ENCODE assay signal across 17 cellular contexts in the genomic region with DNA sequence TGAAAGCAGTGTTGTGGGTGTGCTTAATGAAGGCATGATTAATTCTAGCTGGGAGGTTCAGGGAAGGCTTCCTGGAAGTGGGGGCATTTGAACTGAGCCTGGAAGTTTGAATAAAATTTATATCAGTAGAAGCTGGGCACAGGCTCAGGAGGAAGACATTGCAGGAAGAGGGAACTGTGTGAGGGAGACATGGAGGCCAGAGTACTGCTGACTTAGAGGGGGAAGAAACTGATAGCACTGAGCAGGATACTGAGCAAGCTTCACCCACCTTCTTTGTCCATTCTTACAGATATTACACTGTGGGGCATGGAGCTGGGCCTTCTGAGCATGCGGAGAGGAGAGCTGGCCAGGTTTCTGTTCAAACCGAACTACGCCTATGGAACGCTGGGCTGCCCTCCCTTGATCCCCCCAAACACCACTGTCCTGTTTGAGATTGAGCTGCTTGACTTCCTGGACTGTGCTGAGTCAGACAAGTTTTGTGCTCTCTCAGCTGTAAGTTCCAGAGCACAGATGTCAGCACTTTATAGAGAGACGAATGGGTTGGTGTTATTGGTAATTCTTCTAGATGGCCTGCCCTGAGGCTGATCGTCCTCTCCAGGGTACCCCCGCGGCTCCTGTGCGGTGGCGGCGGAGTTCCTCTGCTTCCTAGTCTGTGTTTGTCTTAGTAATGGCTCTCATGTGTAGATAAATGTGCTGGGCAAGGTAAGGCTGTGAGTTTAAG. TPM values are rescaled to one million over a fixed set of nuclear protein-coding genes. Genes with fewer than 3 reads are reported as not detected.
DNase-seq lines count a peak whose midpoint lies in the region; ATAC-seq and TF ChIP-seq lines count a peak whose summit lies in the region.
"Had no signal": no experiment of that assay in that cellular context is flagged by ENCODE, and none has a peak within 500 bp of the region (broad histone marks: within the 10 kb centered on the region; RNA-seq: fewer than 3 reads in every experiment).

No MANE protein-coding gene starts in this region.

- H3K27me3 ChIP-seq in GM23338 (ENCODE audit: insufficient read depth) (no peaks in the 10 kb centered on the region), neuronal stem cell (ENCODE audit: control insufficient read depth in 3 of 3, insufficient read depth in 3 of 3, low read depth in 1 of 3, low read length in 3 of 3) (peaks cover 0 to 3% (median 0%) of the 10 kb centered on the region in 3 experiments)

- H2BK5ac ChIP-seq in neuronal stem cell (ENCODE audit: low read length), result no peak overlapping the region

- H3K79me1 ChIP-seq in neuronal stem cell (ENCODE audit: low read depth, low read length), result no peaks in the 10 kb centered on the region

- H4K8ac ChIP-seq in neuronal stem cell (ENCODE audit: low read depth, low read length), result no peak overlapping the region

- no peaks in the 10 kb centered on the region for H3K79me2 ChIP-seq in GM23338 (replicated peaks; ENCODE audit: insufficient read depth)

- H3K27me3 Mint-ChIP-seq in GM23338 (ENCODE audit: insufficient read depth, low read depth, poor library complexity), result peaks cover 10% of the 10 kb centered on the region

- H3K9me2 ChIP-seq in GM23338 (ENCODE audit: insufficient read depth), result no peaks in the 10 kb centered on the region

- H3K4me1 Mint-ChIP-seq in GM23338, result peaks cover 19% of the 10 kb centered on the region
- H3K4me1 Mint-ChIP-seq: CD8-positive, alpha-beta memory T cell had no signal

- no peak overlapping the region for H3K4me3 Mint-ChIP-seq in GM23338

- no peak overlapping the region for H3K14ac ChIP-seq in neuronal stem cell (ENCODE audit: low read length)

- no peak overlapping the region for H4K91ac ChIP-seq in neuronal stem cell (ENCODE audit: low read depth, low read length, poor library complexity)

- H3K4ac ChIP-seq in neuronal stem cell (ENCODE audit: low read length), result no peak overlapping the region

- no peaks in the 10 kb centered on the region for H3K9me3 Mint-ChIP-seq in GM23338
- H3K9me3 Mint-ChIP-seq: activated T-helper 2 cell treated with anti-CD3 and anti-CD28 coated beads, Interferon-gamma antibody, Interleukin-2, Interleukin-4, amounts not matched to agents 10 μg/mL and 5 μg/mL and 100 μg/mL, durations not matched to agents 14 hours and 24 hours and 36 hours; CD8-positive, alpha-beta memory T cell had no signal

- H3K4me2 ChIP-seq in GM23338 (no peak overlapping the region), neuronal stem cell (ENCODE audit: insufficient read depth, low read length, poor library complexity, severe bottlenecking) (no peak overlapping the region)

- TF ChIP-seq CTCF in GM23338 (conservative IDR thresholded peaks at IDR 0.05; ENCODE audit: low read depth in 2 of 2) (no peak), coronary artery (IDR thresholded peaks at IDR 0.05) (no peak)

- no peaks in the 10 kb centered on the region for H3K36me3 Mint-ChIP-seq in GM23338 (ENCODE audit: low read depth)
- H3K36me3 Mint-ChIP-seq: CD8-positive, alpha-beta memory T cell had no signal

- H3K9ac ChIP-seq in neuronal stem cell (ENCODE audit: low read depth, low read length, poor library complexity), result no peak overlapping the region

- DNase-seq in GM23338 (ENCODE audit: low spot score), result no peak
- peak; percentile 27 for DNase-seq in astrocyte of the hippocampus (ENCODE audit: low read depth, low spot score)
- DNase-seq in glomerular visceral epithelial cell (ENCODE audit: extremely low spot score), result peak; percentile 41
- no peak for DNase-seq in neuronal stem cell (ENCODE audit: low spot score)
- DNase-seq in coronary artery (ENCODE audit: low spot score), result no peak
- no peak for DNase-seq in HPDE6-E6E7 (ENCODE audit: extremely low spot score)
- DNase-seq: activated CD4-positive, alpha-beta T cell treated with anti-CD3 and anti-CD28 coated beads for 4 hours; CD8-positive, alpha-beta memory T cell; NCI-H187; NK-92 treated with Interleukin-12 subunit alpha and Interleukin-12 subunit beta, amount 100 ng/mL, for 24 hours; SW 1271 had no signal

- peak overlapping the region; percentile 82 for H2AFZ ChIP-seq in GM23338
- H2AFZ ChIP-seq in neuronal stem cell (ENCODE audit: low read length), result peak overlapping the region; percentile 80

- H3K27ac ChIP-seq in GM23338 (ENCODE audit: low read depth), result no peak overlapping the region
- no peak overlapping the region for H3K27ac ChIP-seq in neuronal stem cell (replicated peaks; ENCODE audit: low read length)
- peak overlapping the region in 1 of 2 donors; percentile 58 for H3K27ac ChIP-seq in coronary artery
- H3K27ac ChIP-seq: gastroesophageal sphincter, prostate gland had no signal

- no peaks in the 10 kb centered on the region for H3K9me3 ChIP-seq in neuronal stem cell (replicated peaks in 1 of 2; ENCODE audit: control insufficient read depth in 2 of 2, insufficient read depth in 1 of 2, low read depth in 1 of 2, low read length in 2 of 2)
- H3K9me3 ChIP-seq: gastroesophageal sphincter, prostate gland had no signal

- no peak overlapping the region for H2BK15ac ChIP-seq in neuronal stem cell (ENCODE audit: low read length)

- H3K23ac ChIP-seq in neuronal stem cell (ENCODE audit: low read depth, low read length, poor library complexity), result no peak overlapping the region

- H4K20me1 ChIP-seq in GM23338 (replicated peaks; ENCODE audit: insufficient read depth), result no peaks in the 10 kb centered on the region

- no peak overlapping the region for H3K27ac Mint-ChIP-seq in GM23338
- H3K27ac Mint-ChIP-seq: activated T-helper 2 cell treated with anti-CD3 and anti-CD28 coated beads, Interferon-gamma antibody, Interleukin-2, Interleukin-4, amounts not matched to agents 10 μg/mL and 5 μg/mL and 100 μg/mL, durations not matched to agents 14 hours and 24 hours and 36 hours had no signal

- H3K4me1 ChIP-seq in GM23338 (ENCODE audit: insufficient read depth), result 0 out of 2 replicates have a peak, but pooled peaks cover 5% of the 10 kb centered on the region
- peaks cover 0 to 6% of the 10 kb centered on the region in 2 donors for H3K4me1 ChIP-seq in neuronal stem cell (ENCODE audit: control insufficient read depth in 2 of 2, insufficient read depth in 1 of 2, low read depth in 1 of 2, low read length in 2 of 2)
- H3K4me1 ChIP-seq: gastroesophageal sphincter, prostate gland had no signal

- H2AK5ac ChIP-seq in neuronal stem cell (ENCODE audit: low read depth, low read length), result no peak overlapping the region

- H2BK120ac ChIP-seq in neuronal stem cell (ENCODE audit: low read depth, low read length), result no peak overlapping the region

- H3K4me3 ChIP-seq in GM23338 (no peak overlapping the region), neuronal stem cell (ENCODE audit: low read length in 2 of 2) (no peak overlapping the region), coronary artery (no peak overlapping the region)
- H3K4me3 ChIP-seq: gastroesophageal sphincter, lung, prostate gland had no signal

- H3K36me3 ChIP-seq in GM23338 (ENCODE audit: insufficient read depth) (no peaks in the 10 kb centered on the region), neuronal stem cell (replicated peaks in 1 of 2; ENCODE audit: control insufficient read depth in 2 of 2, insufficient read depth in 2 of 2, low read length in 2 of 2) (no peaks in the 10 kb centered on the region)
- H3K36me3 ChIP-seq: gastroesophageal sphincter, prostate gland had no signal

- H2BK12ac ChIP-seq in neuronal stem cell (ENCODE audit: low read length), result no peak overlapping the region

- ATAC-seq in GM23338 (no peak), GM21367 (IDR thresholded peaks at IDR 0.05; ENCODE audit: unreplicated experiment) (no peak), HG03139 (IDR thresholded peaks at IDR 0.05; ENCODE audit: unreplicated experiment) (no peak)
- ATAC-seq: gastroesophageal sphincter had no signal

- no CpG with 5 or more reads among the region's 11 CpGs for WGBS in neuronal stem cell (ENCODE audit: extremely low coverage in 2 of 2, insufficient read length in 2 of 2, insufficient replicate concordance in 1 of 2), 2 donors

- peak overlapping the region; percentile 45 for H3K18ac ChIP-seq in neuronal stem cell (ENCODE audit: low read length)

- H3F3A ChIP-seq in GM23338 (replicated peaks; ENCODE audit: low read depth), result no peaks in the 10 kb centered on the region

TF ChIP-seq in GM23338, 12 proteins besides CTCF, POLR2A, EP300 and RAD21 (continues in another document):
- TF ChIP-seq NANOG (IDR thresholded peaks at IDR 0.05; ENCODE audit: borderline replicate concordance), result no peak

RNA-seq across cellular contexts. Expression of gene FKBP6, which starts 2.1 kb away (rescaled TPM):
- not detected in 2 replicates for total RNA-seq in GM23338 (2014; rRNA removed; shearing (Covaris generic))
- 0.15 TPM in 1 of 2 replicates, not detected in the other for polyA plus RNA-seq in GM23338 (2016; fragmentation: Nextera tagmentation; extraction: Ambion mirVana)
- 0.06 TPM for polyA plus RNA-seq in neuronal stem cell (2013, experiment 1 of 2)
- 0.03 TPM for polyA plus RNA-seq in neuronal stem cell (2013, experiment 2 of 2)
- total RNA-seq: activated T-helper 2 cell treated with anti-CD3 and anti-CD28 coated beads, Interferon-gamma antibody, Interleukin-2, Interleukin-4, amounts not matched to agents 10 μg/mL and 5 μg/mL and 100 μg/mL, durations not matched to agents 14 hours and 24 hours and 36 hours; CD8-positive, alpha-beta memory T cell; gastroesophageal sphincter had no signal
- polyA plus RNA-seq: CD8-positive, alpha-beta memory T cell had no signal

RNA-seq across cellular contexts. Expression of gene TRIM50, which starts 2.1 kb away (rescaled TPM):
- total RNA-seq in GM23338 (2014; rRNA removed; shearing (Covaris generic)), result 0.10 TPM in 1 of 2 replicates, not detected in the other
- 0.19 TPM in 1 of 2 replicates, not detected in the other for polyA plus RNA-seq in GM23338 (2016; fragmentation: Nextera tagmentation; extraction: Ambion mirVana)
- 0.03 TPM for polyA plus RNA-seq in neuronal stem cell (2013, experiment 1 of 2)
- not detected for polyA plus RNA-seq in neuronal stem cell (2013, experiment 2 of 2)
- total RNA-seq: activated T-helper 2 cell treated with anti-CD3 and anti-CD28 coated beads, Interferon-gamma antibody, Interleukin-2, Interleukin-4, amounts not matched to agents 10 μg/mL and 5 μg/mL and 100 μg/mL, durations not matched to agents 14 hours and 24 hours and 36 hours; CD8-positive, alpha-beta memory T cell had no signal
- polyA plus RNA-seq: CD8-positive, alpha-beta memory T cell had no signal

RNA-seq across cellular contexts. Expression of gene NSUN5, which starts 21.4 kb away (rescaled TPM):
- 71.2 and 73.4 TPM in 2 replicates for total RNA-seq in GM23338 (2014; rRNA removed; shearing (Covaris generic))
- polyA plus RNA-seq in GM23338 (2016; fragmentation: Nextera tagmentation; extraction: Ambion mirVana), result 59.5 and 65.6 TPM in 2 replicates
- polyA plus RNA-seq in neuronal stem cell (2013, experiment 1 of 2), result 20.7 TPM
- polyA plus RNA-seq in neuronal stem cell (2013, experiment 2 of 2), result 20.1 TPM

Comparison
In these comparisons a context has a peak if more than half of its experiments do, and no peak if none do; other contexts are left out.
1. DNase-seq: peak in astrocyte of the hippocampus (single experiment) and glomerular visceral epithelial cell (single experiment); none in GM23338 (single experiment), neuronal stem cell (single experiment), coronary artery (single experiment) and HPDE6-E6E7 (single experiment).